9 cellular contexts compared by ENCODE assay signal in the genomic region with DNA sequence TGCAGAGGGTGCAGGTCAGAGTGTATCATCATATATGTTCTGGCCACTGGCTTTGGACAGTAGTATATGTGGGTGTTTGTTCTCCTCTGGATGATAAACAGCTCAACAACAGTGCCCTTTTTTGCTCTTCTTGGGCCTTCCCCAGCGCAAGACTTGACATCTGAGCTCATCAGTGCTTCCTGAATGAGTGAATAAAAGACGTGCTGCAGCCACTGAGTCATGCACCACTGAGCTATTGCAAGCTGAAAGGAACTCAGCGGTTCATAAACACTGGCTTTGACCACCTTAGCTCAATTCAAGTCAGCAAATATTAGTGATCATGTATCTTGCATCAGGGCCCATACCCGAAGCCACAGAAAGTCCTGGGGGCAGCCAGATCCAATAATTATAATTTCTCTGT.
DNase-seq lines count a peak whose midpoint lies in the region; ATAC-seq, FAIRE-seq and TF ChIP-seq lines count a peak whose summit lies in the region.
"Had no signal": no experiment of that assay in that cellular context is flagged by ENCODE, and none has a peak within 500 bp of the region (broad histone marks: within the 10 kb centered on the region; RNA-seq: fewer than 3 reads in every experiment).

No MANE protein-coding gene starts in this region.

- DNase-seq in AG08395 (ENCODE audit: low spot score) = peak; percentile 81
- peak; percentile 61 for DNase-seq in RCC 7860 (ENCODE audit: low spot score)
- peak; percentile 82 for DNase-seq in fibroblast of peridontal ligament (ENCODE audit: extremely low read depth)
- no peak for DNase-seq in erythroblast (lab: John Stamatoyannopoulos, UW)
- DNase-seq in SIG-M5 (lab: John Stamatoyannopoulos, UW) = no peak
- no peak for DNase-seq in iPS-NIHi11 (ENCODE audit: low spot score)
- DNase-seq: NCI-H187 treated with DMSO at 0.1 percent for 48 hours had no signal

- no peak for TF ChIP-seq POLR2A in erythroblast (IDR thresholded peaks at IDR 0.05; ENCODE audit: low read length)

- ATAC-seq in GM18502 (IDR thresholded peaks at IDR 0.05; ENCODE audit: poor library complexity, unreplicated experiment) = peak; percentile 49
- no peak for ATAC-seq in HG03175 (IDR thresholded peaks at IDR 0.05; ENCODE audit: unreplicated experiment)

- no peak for FAIRE-seq in RCC 7860 (lab: Jason Lieb, UNC)

Comparison
In these comparisons a context has a peak if more than half of its experiments do, and no peak if none do; other contexts are left out.
1. DNase-seq: peak in AG08395 (single experiment), RCC 7860 (single experiment) and fibroblast of peridontal ligament (single experiment); none in erythroblast (0 of 2), SIG-M5 (single experiment) and iPS-NIHi11 (single experiment).